In the genomic region with DNA sequence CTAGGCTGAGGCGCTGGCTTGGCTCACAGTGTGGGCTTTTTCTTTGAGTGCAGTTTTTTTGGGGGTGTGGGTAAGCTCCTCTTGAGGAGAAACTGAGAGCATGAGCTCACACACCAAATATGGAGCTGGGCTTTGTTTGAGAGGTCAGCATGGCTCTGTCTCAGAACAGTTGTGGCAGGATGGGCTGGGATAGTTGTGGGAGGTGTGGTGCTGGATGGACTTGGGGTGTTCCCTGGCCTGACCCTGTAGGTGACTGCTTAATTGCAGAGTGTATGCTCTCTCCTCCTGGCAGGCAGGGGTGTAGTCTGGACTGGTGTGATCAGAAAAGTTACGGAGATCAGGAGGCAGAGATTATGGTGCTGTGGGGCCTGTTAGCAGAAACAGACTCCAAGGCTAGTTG, we compare ENCODE assay signal across 35 cellular contexts.
"Had no signal": no experiment of that assay in that cellular context is flagged by ENCODE, and none has a peak within 500 bp of the region (broad histone marks: within the 10 kb centered on the region; RNA-seq: fewer than 3 reads in every experiment).

No MANE protein-coding gene starts in this region.

- H3K9me3 Mint-ChIP-seq: activated B cell treated with CpG ODN at 0.5 μM for 24 hours; activated CD4-positive, alpha-beta memory T cell treated with anti-CD3 and anti-CD28 coated beads for 36 hours; activated CD4-positive, alpha-beta T cell treated with anti-CD3 and anti-CD28 coated beads, Interleukin-2, amount 10 ng/mL, durations not matched to agents 24 days and 14 days; activated CD8-positive, alpha-beta T cell treated with anti-CD3 and anti-CD28 coated beads for 36 hours; activated naive CD4-positive, alpha-beta T cell treated with anti-CD3 and anti-CD28 coated beads for 36 hours; activated naive CD4-positive, alpha-beta T cell treated with anti-CD3 and anti-CD28 coated beads, Interleukin-2, amount 50 U/mL, for 72 hours; activated naive CD8-positive, alpha-beta T cell treated with anti-CD3 and anti-CD28 coated beads, Interleukin-2, amount 10 ng/mL, durations not matched to agents 7 days and 5 days; activated T-cell treated with anti-CD3 and anti-CD28 coated beads, Interleukin-2, amount 50 U/mL, for 4 hours; activated T-cell treated with anti-CD3 and anti-CD28 coated beads, Interleukin-2, amount 50 U/mL, for 72 hours; activated T-helper 1 cell treated with anti-CD3 and anti-CD28 coated beads, Interleukin-12 subunit alpha, Interleukin-12 subunit beta, Interleukin-2, Interleukin-4 antibody, amounts not matched to agents 30 ng/mL and 10 ng/mL and 1 ng/mL, durations not matched to agents 14 hours and 24 hours and 36 hours; activated T-helper 17 cell treated with anti-CD3 and anti-CD28 coated beads, Interleukin-2, amount 50 U/mL, for 72 hours; T-helper 1 cell treated with Interleukin-12 subunit alpha and Interleukin-12 subunit beta and Interleukin-4 antibody, amounts not matched to agents 30 μg/mL and 1 μg/mL, for 36 hours; T-helper 2 cell treated with Interferon-gamma antibody and Interleukin-4, amounts not matched to agents 5 μg/mL and 100 μg/mL, for 36 hours had no signal

- H3K4me1 Mint-ChIP-seq: activated B cell treated with CpG ODN at 0.5 μM for 24 hours; activated CD4-positive, alpha-beta T cell treated with anti-CD3 and anti-CD28 coated beads, Interleukin-2, amount 10 ng/mL, durations not matched to agents 24 days and 14 days; activated naive CD8-positive, alpha-beta T cell treated with anti-CD3 and anti-CD28 coated beads, Interleukin-2, amount 10 ng/mL, durations not matched to agents 7 days and 5 days; activated T-helper 17 cell treated with anti-CD3 and anti-CD28 coated beads, Interleukin-2, amount 50 U/mL, for 72 hours had no signal

- ATAC-seq: activated CD8-positive, alpha-beta T cell treated with anti-CD3 and anti-CD28 coated beads for 36 hours; activated naive CD4-positive, alpha-beta T cell treated with anti-CD3 and anti-CD28 coated beads, Interleukin-2, amount 50 U/mL, for 72 hours; activated T-cell treated with anti-CD3 and anti-CD28 coated beads, Interleukin-2, amount 50 U/mL, for 4 hours; activated T-cell treated with anti-CD3 and anti-CD28 coated beads, Interleukin-2, amount 50 U/mL, for 72 hours; activated T-helper 17 cell treated with anti-CD3 and anti-CD28 coated beads, Interleukin-2, amount 50 U/mL, for 72 hours; body of pancreas had no signal

- DNase-seq: activated B cell treated with CpG ODN at 0.5 μM for 24 hours; activated CD4-positive, alpha-beta memory T cell treated with anti-CD3 and anti-CD28 coated beads for 36 hours; activated CD4-positive, alpha-beta T cell treated with anti-CD3 and anti-CD28 coated beads for 4 hours; activated CD4-positive, alpha-beta T cell treated with anti-CD3 and anti-CD28 coated beads, Interleukin-2, amount 10 ng/mL, durations not matched to agents 24 days and 14 days; activated CD4-positive, alpha-beta T cell treated with anti-CD3 and anti-CD28 coated beads, Interleukin-2, amount 50 U/mL, for 1 hour; activated CD4-positive, alpha-beta T cell treated with anti-CD3 and anti-CD28 coated beads, Interleukin-2, amount 50 U/mL, for 4 hours; activated CD4-positive, CD25-positive, alpha-beta regulatory T cell treated with anti-CD3 and anti-CD28 coated beads, Interleukin-2, amount 50 U/mL, for 72 hours; activated CD8-positive, alpha-beta memory T cell treated with anti-CD3 and anti-CD28 coated beads, Interleukin-2, amount 50 U/mL, for 4 hours; activated CD8-positive, alpha-beta T cell treated with anti-CD3 and anti-CD28 coated beads for 36 hours; activated effector memory CD4-positive, alpha-beta T cell treated with anti-CD3 and anti-CD28 coated beads, Interleukin-2, amount 50 U/mL, for 16 hours; activated gamma-delta T cell treated with Interleukin-2 at 50 U/mL for 16 hours; activated naive CD4-positive, alpha-beta T cell; activated naive CD4-positive, alpha-beta T cell treated with anti-CD3 and anti-CD28 coated beads for 36 hours; activated naive CD4-positive, alpha-beta T cell treated with anti-CD3 and anti-CD28 coated beads, Interleukin-2, amount 50 U/mL, for 16 hours; activated naive CD8-positive, alpha-beta T cell treated with anti-CD3 and anti-CD28 coated beads, Interleukin-2, amount 10 ng/mL, durations not matched to agents 7 days and 5 days; activated T-cell treated with anti-CD3 and anti-CD28 coated beads for 4 hours; activated T-cell treated with anti-CD3 and anti-CD28 coated beads, Interleukin-2, amount 50 U/mL, for 1 hour; activated T-cell treated with anti-CD3 and anti-CD28 coated beads, Interleukin-2, amount 50 U/mL, for 4 hours; activated T-cell treated with anti-CD3 and anti-CD28 coated beads, Interleukin-2, amount 50 U/mL, for 72 hours; adrenal gland; amniotic stem cell; aorta; body of pancreas; brain microvascular endothelial cell; central memory CD4-positive, alpha-beta T cell; T-helper 1 cell; T-helper 2 cell; T-helper 9 cell had no signal

- H3K27ac Mint-ChIP-seq: activated B cell treated with CpG ODN at 0.5 μM for 24 hours; activated CD4-positive, alpha-beta memory T cell treated with anti-CD3 and anti-CD28 coated beads for 36 hours; activated CD4-positive, alpha-beta T cell treated with anti-CD3 and anti-CD28 coated beads, Interleukin-2, amount 10 ng/mL, durations not matched to agents 24 days and 14 days; activated CD8-positive, alpha-beta T cell treated with anti-CD3 and anti-CD28 coated beads for 36 hours; activated naive CD4-positive, alpha-beta T cell treated with anti-CD3 and anti-CD28 coated beads for 36 hours; activated naive CD4-positive, alpha-beta T cell treated with anti-CD3 and anti-CD28 coated beads, Interleukin-2, amount 50 U/mL, for 72 hours; activated naive CD8-positive, alpha-beta T cell treated with anti-CD3 and anti-CD28 coated beads, Interleukin-2, amount 10 ng/mL, durations not matched to agents 7 days and 5 days; activated T-cell treated with anti-CD3 and anti-CD28 coated beads, Interleukin-2, amount 50 U/mL, for 72 hours; activated T-helper 1 cell treated with anti-CD3 and anti-CD28 coated beads, Interleukin-12 subunit alpha, Interleukin-12 subunit beta, Interleukin-2, Interleukin-4 antibody, amounts not matched to agents 30 ng/mL and 10 ng/mL and 1 ng/mL, durations not matched to agents 14 hours and 24 hours and 36 hours; activated T-helper 17 cell treated with anti-CD3 and anti-CD28 coated beads, Interleukin-2, amount 50 U/mL, for 72 hours; T-helper 1 cell treated with Interleukin-12 subunit alpha and Interleukin-12 subunit beta and Interleukin-4 antibody, amounts not matched to agents 30 μg/mL and 1 μg/mL, for 36 hours; T-helper 2 cell treated with Interferon-gamma antibody and Interleukin-4, amounts not matched to agents 5 μg/mL and 100 μg/mL, for 36 hours had no signal

- H3K4me1 ChIP-seq: adrenal gland, breast epithelium had no signal

- H3K27ac ChIP-seq: adrenal gland, body of pancreas, brain microvascular endothelial cell, breast epithelium, VCaP had no signal

- H3K36me3 ChIP-seq: adrenal gland, brain microvascular endothelial cell, breast epithelium had no signal

- H3K4me3 ChIP-seq: adrenal gland, body of pancreas, breast epithelium had no signal

- H3K9me3 ChIP-seq: adrenal gland, body of pancreas, breast epithelium had no signal

- H3K4me3 Mint-ChIP-seq: activated B cell treated with CpG ODN at 0.5 μM for 24 hours; activated CD4-positive, alpha-beta memory T cell treated with anti-CD3 and anti-CD28 coated beads for 36 hours; activated CD4-positive, alpha-beta T cell treated with anti-CD3 and anti-CD28 coated beads, Interleukin-2, amount 10 ng/mL, durations not matched to agents 24 days and 14 days; activated CD8-positive, alpha-beta T cell treated with anti-CD3 and anti-CD28 coated beads for 36 hours; activated naive CD4-positive, alpha-beta T cell treated with anti-CD3 and anti-CD28 coated beads for 36 hours; activated naive CD8-positive, alpha-beta T cell treated with anti-CD3 and anti-CD28 coated beads, Interleukin-2, amount 10 ng/mL, durations not matched to agents 7 days and 5 days; activated T-cell treated with anti-CD3 and anti-CD28 coated beads, Interleukin-2, amount 50 U/mL, for 4 hours; activated T-cell treated with anti-CD3 and anti-CD28 coated beads, Interleukin-2, amount 50 U/mL, for 72 hours; activated T-helper 1 cell treated with anti-CD3 and anti-CD28 coated beads, Interleukin-12 subunit alpha, Interleukin-12 subunit beta, Interleukin-2, Interleukin-4 antibody, amounts not matched to agents 30 ng/mL and 10 ng/mL and 1 ng/mL, durations not matched to agents 14 hours and 24 hours and 36 hours; activated T-helper 17 cell treated with anti-CD3 and anti-CD28 coated beads, Interleukin-2, amount 50 U/mL, for 72 hours; T-helper 1 cell treated with Interleukin-12 subunit alpha and Interleukin-12 subunit beta and Interleukin-4 antibody, amounts not matched to agents 30 μg/mL and 1 μg/mL, for 36 hours; T-helper 2 cell treated with Interferon-gamma antibody and Interleukin-4, amounts not matched to agents 5 μg/mL and 100 μg/mL, for 36 hours had no signal

- H3K36me3 Mint-ChIP-seq: activated CD4-positive, alpha-beta memory T cell treated with anti-CD3 and anti-CD28 coated beads for 36 hours; activated naive CD4-positive, alpha-beta T cell treated with anti-CD3 and anti-CD28 coated beads, Interleukin-2, amount 50 U/mL, for 72 hours; activated naive CD8-positive, alpha-beta T cell treated with anti-CD3 and anti-CD28 coated beads, Interleukin-2, amount 10 ng/mL, durations not matched to agents 7 days and 5 days had no signal

- H3K27me3 ChIP-seq: adrenal gland, body of pancreas, brain microvascular endothelial cell, breast epithelium had no signal
